10 cellular contexts compared by ENCODE assay signal in genomic region chr1:87648720-87649119, GRCh38.
"Had no signal": no experiment of that assay in that cellular context is flagged by ENCODE, and none has a peak within 500 bp of the region (broad histone marks: within the 10 kb centered on the region; RNA-seq: fewer than 3 reads in every experiment).

No MANE protein-coding gene starts in this region.

- H3K27ac Mint-ChIP-seq: H9, HFFc6 had no signal

- DNase-seq: GM23248, GOT3, H7, H9, HCEC 1CT, HFFc6 had no signal

- H3K27ac ChIP-seq: GM23248 had no signal

- H3K9me3 Mint-ChIP-seq: H9, HFFc6 had no signal

- H3K9me3 ChIP-seq: HAP-1 had no signal

- FAIRE-seq: H1, H54 had no signal

- H2AFZ ChIP-seq: GM23248 had no signal

- H3K4me3 ChIP-seq: GM23248, HAP-1 had no signal

- H3K9ac ChIP-seq: GM23248 had no signal

- H3K4me1 ChIP-seq: HAP-1 had no signal

- ATAC-seq: HCT116 had no signal

- H3K36me3 ChIP-seq: HAP-1 had no signal

- H3K4me3 Mint-ChIP-seq: H9, HFFc6 had no signal
